23 cellular contexts compared by ENCODE assay signal in the genomic region with DNA sequence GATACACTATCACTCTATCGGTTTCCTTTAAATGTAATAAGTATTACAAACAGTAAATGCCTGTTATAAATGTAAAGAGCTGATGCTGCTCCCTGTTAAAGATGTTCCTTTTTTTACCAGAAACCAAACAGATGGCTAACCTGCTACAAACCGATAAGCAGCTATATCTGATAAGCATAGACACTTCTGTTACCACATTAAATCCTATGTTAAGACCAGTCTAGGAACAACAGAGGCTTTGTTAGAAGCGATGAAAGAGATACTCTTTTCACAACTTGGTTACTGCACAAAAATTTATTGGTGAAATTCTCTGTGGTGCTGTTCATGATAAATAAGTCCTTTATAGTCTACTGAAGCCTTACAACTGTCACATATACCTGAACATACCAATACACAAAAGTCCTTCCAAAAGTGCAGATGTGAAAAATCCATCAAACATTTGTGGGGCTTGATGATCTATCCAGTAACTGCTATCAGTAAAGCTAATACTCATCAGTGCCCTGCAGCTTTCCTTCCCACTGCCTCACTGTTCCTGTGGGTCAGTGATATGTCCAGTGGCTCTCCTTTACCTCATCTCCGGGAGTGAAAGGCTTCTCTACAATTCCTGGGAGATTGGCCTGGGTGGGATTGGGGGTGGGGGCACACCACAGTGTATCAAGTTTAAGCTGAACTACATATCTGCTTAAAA.
"Had no signal": no experiment of that assay in that cellular context is flagged by ENCODE, and none has a peak within 500 bp of the region (broad histone marks: within the 10 kb centered on the region; RNA-seq: fewer than 3 reads in every experiment).

No MANE protein-coding gene starts in this region.

- H3K36me3 Mint-ChIP-seq: naive B cell had no signal

- DNase-seq: activated CD4-positive, alpha-beta T cell treated with anti-CD3 and anti-CD28 coated beads, Interleukin-2, amount 50 U/mL, for 1 hour; activated CD4-positive, CD25-positive, alpha-beta regulatory T cell treated with anti-CD3 and anti-CD28 coated beads, Interleukin-2, amount 50 U/mL, for 72 hours; activated CD8-positive, alpha-beta memory T cell treated with anti-CD3 and anti-CD28 coated beads, Interleukin-2, amount 50 U/mL, for 4 hours; activated effector memory CD4-positive, alpha-beta T cell treated with anti-CD3 and anti-CD28 coated beads, Interleukin-2, amount 50 U/mL, for 16 hours; activated naive CD4-positive, alpha-beta T cell treated with anti-CD3 and anti-CD28 coated beads, Interleukin-2, amount 50 U/mL, for 16 hours; activated T-cell treated with anti-CD3 and anti-CD28 coated beads, Interleukin-2, amount 50 U/mL, for 4 hours; cerebellar nuclear complex; cortex of kidney; effector CD8-positive, alpha-beta T cell; esophagus squamous epithelium; left cardiac atrium; mesenchymal stem cell; mucosa of descending colon; naive B cell; stimulated activated CD4-positive, alpha-beta T cell treated with anti-CD3 and anti-CD28 coated beads, Interleukin-12 subunit alpha, Interleukin-12 subunit beta, amount 100 ng/mL, for 4 hours; stimulated activated CD4-positive, alpha-beta T cell treated with anti-CD3 and anti-CD28 coated beads, Interleukin-1b, Interleukin-23, amount 100 ng/mL, for 48 hours; stimulated activated CD8-positive, alpha-beta memory T cell treated with anti-CD3 and anti-CD28 coated beads, Interleukin-4, amount 100 ng/mL, for 48 hours; stimulated activated naive CD4-positive, alpha-beta T cell; substantia nigra; uterus had no signal

- H3K27ac Mint-ChIP-seq: progenitor cell of endocrine pancreas; T-helper 2 cell treated with Interferon-gamma antibody and Interleukin-4, amounts not matched to agents 5 μg/mL and 100 μg/mL, for 36 hours had no signal

- ATAC-seq: activated T-cell treated with anti-CD3 and anti-CD28 coated beads, Interleukin-2, amount 50 U/mL, for 4 hours; left cardiac atrium; mucosa of descending colon had no signal

- H3K27me3 Mint-ChIP-seq: progenitor cell of endocrine pancreas had no signal

- H3K4me3 Mint-ChIP-seq: activated T-cell treated with anti-CD3 and anti-CD28 coated beads, Interleukin-2, amount 50 U/mL, for 4 hours; naive B cell; neural crest cell; T-helper 2 cell treated with Interferon-gamma antibody and Interleukin-4, amounts not matched to agents 5 μg/mL and 100 μg/mL, for 36 hours had no signal

- H3K9me3 Mint-ChIP-seq: activated T-cell treated with anti-CD3 and anti-CD28 coated beads, Interleukin-2, amount 50 U/mL, for 4 hours; neural crest cell; T-helper 2 cell treated with Interferon-gamma antibody and Interleukin-4, amounts not matched to agents 5 μg/mL and 100 μg/mL, for 36 hours had no signal
